ENCODE assay signal across 1 cellular context in genomic region chr1:33148615-33149014, GRCh38.
TF ChIP-seq lines count a peak whose summit lies in the region.

No MANE protein-coding gene starts in this region.

TF ChIP-seq in K562, 482 proteins besides CTCF, POLR2A, EP300 and RAD21 (continued from another document):
- TF ChIP-seq ZNF318 (IDR thresholded peaks at IDR 0.05; ENCODE audit: borderline replicate concordance in 1 of 2, low read depth in 1 of 2) (no peak), CBX5 (IDR thresholded peaks at IDR 0.05; ENCODE audit: borderline replicate concordance, low read depth) (no peak), NONO (IDR thresholded peaks at IDR 0.05; ENCODE audit: low read depth in 2 of 2, low read length in 1 of 2) (no peak)
